In genomic region chr5:87267574-87268125, GRCh38 we compare ENCODE assay signal across 8 cellular contexts. TPM values are rescaled to one million over a fixed set of nuclear protein-coding genes. Genes with fewer than 3 reads are reported as not detected.
DNase-seq lines count a peak whose midpoint lies in the region; ATAC-seq and TF ChIP-seq lines count a peak whose summit lies in the region.

RASA1 (plus strand) TSS chr5:87267883; CDS start chr5:87268452, 569 bp downstream.

- H3F3A ChIP-seq in PC-3 (ENCODE audit: low read length, unreplicated experiment): no peaks in the 10 kb centered on the region

- peak; percentile 58 for ATAC-seq in GM21717 (IDR thresholded peaks at IDR 0.05; ENCODE audit: unreplicated experiment)
- ATAC-seq in PC-3: peak; percentile 71

- no peaks in the 10 kb centered on the region for H3K9me3 ChIP-seq in PC-3 (ENCODE audit: low read length)

- peak within 1 kb of the TSS; percentile 88 for H3K4me3 ChIP-seq in Jurkat, Clone E6-1 (ENCODE audit: low read length)
- H3K4me3 ChIP-seq in PC-3 (ENCODE audit: low read length) (peak within 1 kb of the TSS; percentile 95), epithelial cell of proximal tubule (ENCODE audit: low read depth, low read length) (peak within 1 kb of the TSS; percentile 91)

- H4K20me1 ChIP-seq in PC-3 (ENCODE audit: low read length): 0 out of 2 replicates have a peak, but pooled peaks cover 10% of the 10 kb centered on the region

- CTCF ChIA-PET in PC-3 (lab: Charles Lee): interaction anchor here (0.5 to 1.0 kb wide), 4 partner anchors 132 to 281 kb away, joined by 3 to 4 read pairs (median 4); no protein-coding TSS in a partner anchor

- peak within 1 kb of the TSS; percentile 79 for H3K27ac ChIP-seq in PC-3 (ENCODE audit: low read length)

- peak within 1 kb of the TSS; percentile 81 for H2AFZ ChIP-seq in PC-3 (ENCODE audit: low read length)

- H3K9ac ChIP-seq in PC-3 (ENCODE audit: low read length): peak within 1 kb of the TSS; percentile 81

- peaks cover 47% of the 10 kb centered on the region for H3K79me2 ChIP-seq in PC-3 (ENCODE audit: low read length)

- no TSS peak for BruUV-seq in PC-3 (replicated peaks; lab: Mats Ljungman, UMichigan)

- peak within 1 kb of the TSS; percentile 91 for H3K4me2 ChIP-seq in PC-3 (ENCODE audit: low read length)

- POLR2A ChIA-PET in PC-3 (lab: Charles Lee; ENCODE audit: unreplicated experiment): interaction anchor here (0.5 to 1.4 kb wide), 25 partner anchors 10 to 1779 kb away, joined by 3 to 37 read pairs (median 7); no protein-coding TSS in a partner anchor

- H3K36me3 ChIP-seq in PC-3 (ENCODE audit: low read depth, low read length): no peaks in the 10 kb centered on the region

- TF ChIP-seq CTCF in PC-3 (conservative IDR thresholded peaks at IDR 0.05; ENCODE audit: low read depth, low read length) (no peak), epithelial cell of proximal tubule (conservative IDR thresholded peaks at IDR 0.05; ENCODE audit: low read depth, low read length) (peak; percentile 7)

- peaks cover 14% of the 10 kb centered on the region; the same call in 1 of the 2 replicates for H3K4me1 ChIP-seq in PC-3 (ENCODE audit: insufficient read depth, low read length)

- DNase-seq in DMS53 (lab: John Stamatoyannopoulos, UW) (peak; percentile 97), PC-3 (peak; percentile 98), activated T-cell treated with anti-CD3 and anti-CD28 coated beads for 48 hours (ENCODE audit: low read depth) (peak; percentile 85), epithelial cell of proximal tubule (ENCODE audit: low read depth) (no peak), mucosa of gallbladder (ENCODE audit: low spot score) (peak; percentile 94)
- peak; percentile 86 for DNase-seq in Jurkat, Clone E6-1 (ENCODE audit: low read depth, low spot score)
- DNase-seq in stimulated activated CD8-positive, alpha-beta memory T cell treated with anti-CD3 and anti-CD28 coated beads, Interleukin-4, amount 100 ng/mL, for 24 hours (ENCODE audit: low read depth): peak; percentile 85

- no peaks in the 10 kb centered on the region for H3K9me2 ChIP-seq in PC-3 (replicated peaks; ENCODE audit: low read length)

- intact Hi-C loops in PC-3 (cut with micrococcal nuclease): loop anchor here (1.0 to 5.0 kb wide), 6 partner anchors 70 to 197 kb away; no protein-coding TSS in a partner anchor

- no peaks in the 10 kb centered on the region for H3K27me3 ChIP-seq in PC-3 (ENCODE audit: low read length)

RNA-seq across cellular contexts. Expression of gene RASA1, which starts in this region (rescaled TPM):
- 16.5 TPM for polyA plus RNA-seq in Jurkat, Clone E6-1 (2012; ENCODE audit: insufficient read depth, insufficient read length)
- total RNA-seq in PC-3 (2014; rRNA removed) (37.3 and 40.1 TPM in 2 replicates), epithelial cell of proximal tubule (40.5 and 40.7 TPM in 2 replicates), mucosa of gallbladder (25.6 TPM)
